25 cellular contexts compared by ENCODE assay signal in the genomic region with DNA sequence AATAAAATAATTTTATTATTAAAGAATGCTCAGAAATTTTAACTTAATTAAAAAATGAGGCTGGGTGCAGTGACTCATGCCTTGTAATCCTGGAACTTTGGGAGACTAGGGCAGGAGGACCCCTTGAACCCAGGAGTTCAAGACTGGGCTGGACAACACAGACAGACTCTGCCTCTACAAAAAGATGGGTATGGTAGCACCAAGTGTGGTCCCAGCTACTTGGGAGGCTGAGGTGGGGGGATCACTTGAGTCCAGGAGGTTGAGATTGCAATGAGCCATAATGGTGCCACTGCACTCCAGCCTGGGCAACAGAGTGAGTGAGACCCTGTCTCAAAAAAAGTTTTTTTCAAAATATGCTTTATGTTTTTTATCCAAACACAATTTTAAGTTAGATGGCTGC.
"Had no signal": no experiment of that assay in that cellular context is flagged by ENCODE, and none has a peak within 500 bp of the region (broad histone marks: within the 10 kb centered on the region; RNA-seq: fewer than 3 reads in every experiment).

No MANE protein-coding gene starts in this region.

- H3K27me3 ChIP-seq: esophagus squamous epithelium, gastroesophageal sphincter, ovary, right atrium auricular region, spleen, upper lobe of left lung had no signal

- H3K27ac Mint-ChIP-seq: activated B cell treated with CpG ODN at 0.5 μM for 24 hours; activated T-helper 2 cell treated with anti-CD3 and anti-CD28 coated beads, Interferon-gamma antibody, Interleukin-2, Interleukin-4, amounts not matched to agents 10 μg/mL and 5 μg/mL and 100 μg/mL, durations not matched to agents 14 hours and 24 hours and 36 hours; brain; dendritic cell treated with granulocyte-macrophage colony-stimulating factor and Interleukin-4, amounts not matched to agents 40 ng/mL and 50 ng/mL, for 4 days had no signal

- H3K27me3 Mint-ChIP-seq: activated B cell treated with CpG ODN at 0.5 μM for 24 hours; activated CD4-positive, alpha-beta T cell treated with anti-CD3 and anti-CD28 coated beads for 36 hours; brain; dendritic cell treated with granulocyte-macrophage colony-stimulating factor and Interleukin-4, amounts not matched to agents 40 ng/mL and 50 ng/mL, for 4 days; natural killer cell treated with Interleukin-12 subunit alpha and Interleukin-12 subunit beta and Interleukin-15 and Interleukin-18, amount 100 ng/mL, for 72 hours had no signal

- H3K9me3 ChIP-seq: esophagus squamous epithelium, gastroesophageal sphincter, ovary, prostate gland, right atrium auricular region, SK-N-SH, spleen, upper lobe of left lung had no signal

- H3K4me3 Mint-ChIP-seq: activated B cell treated with CpG ODN at 0.5 μM for 24 hours; activated CD4-positive, alpha-beta T cell treated with anti-CD3 and anti-CD28 coated beads for 36 hours; brain; dendritic cell treated with granulocyte-macrophage colony-stimulating factor and Interleukin-4, amounts not matched to agents 40 ng/mL and 50 ng/mL, for 4 days; natural killer cell treated with Interleukin-12 subunit alpha and Interleukin-12 subunit beta and Interleukin-15 and Interleukin-18, amount 100 ng/mL, for 72 hours; T-helper 2 cell treated with Interferon-gamma antibody and Interleukin-4, amounts not matched to agents 5 μg/mL and 100 μg/mL, for 36 hours had no signal

- H3K4me3 ChIP-seq: esophagus squamous epithelium, gastroesophageal sphincter, ovary, prostate gland, right atrium auricular region, spleen, upper lobe of left lung had no signal

- H3K36me3 ChIP-seq: ovary, prostate gland had no signal

- H3K4me1 ChIP-seq: esophagus squamous epithelium, prostate gland, upper lobe of left lung had no signal

- ATAC-seq: gastroesophageal sphincter, left ventricle myocardium superior had no signal

- H3K9ac ChIP-seq: SK-N-SH had no signal

- H3K4me1 Mint-ChIP-seq: activated B cell treated with CpG ODN at 0.5 μM for 24 hours, brain had no signal

- DNase-seq: activated B cell treated with CpG ODN at 0.5 μM for 24 hours; activated CD4-positive, alpha-beta T cell treated with anti-CD3 and anti-CD28 coated beads for 36 hours; activated CD4-positive, alpha-beta T cell treated with anti-CD3 and anti-CD28 coated beads, Interleukin-2, amount 50 U/mL, for 4 hours; activated naive CD4-positive, alpha-beta T cell; aorta; effector CD4-positive, alpha-beta T cell; esophagus squamous epithelium; head of caudate nucleus; hypothalamus; left ventricle myocardium superior; midbrain; ovary; SK-N-SH; spleen; stimulated activated CD4-positive, alpha-beta T cell treated with anti-CD3 and anti-CD28 coated beads, Interleukin-4, amount 100 ng/mL, for 1 hour; stimulated activated naive CD4-positive, alpha-beta T cell treated with Interleukin-2 at 50 U/mL for 16 hours; upper lobe of left lung had no signal

- H3K9me3 Mint-ChIP-seq: activated B cell treated with CpG ODN at 0.5 μM for 24 hours; activated T-helper 2 cell treated with anti-CD3 and anti-CD28 coated beads, Interferon-gamma antibody, Interleukin-2, Interleukin-4, amounts not matched to agents 10 μg/mL and 5 μg/mL and 100 μg/mL, durations not matched to agents 14 hours and 24 hours and 36 hours; brain; dendritic cell treated with granulocyte-macrophage colony-stimulating factor and Interleukin-4, amounts not matched to agents 40 ng/mL and 50 ng/mL, for 4 days; natural killer cell treated with Interleukin-12 subunit alpha and Interleukin-12 subunit beta and Interleukin-15 and Interleukin-18, amount 100 ng/mL, for 72 hours; T-helper 2 cell treated with Interferon-gamma antibody and Interleukin-4, amounts not matched to agents 5 μg/mL and 100 μg/mL, for 36 hours had no signal

- H3K27ac ChIP-seq: esophagus squamous epithelium, gastroesophageal sphincter, ovary, prostate gland, right atrium auricular region, upper lobe of left lung had no signal

- H3K4me2 ChIP-seq: SK-N-SH had no signal
